In genomic region chr2:15559800-15560403, GRCh38 we compare ENCODE assay signal across 1 cellular context.
TF ChIP-seq lines count a peak whose summit lies in the region.

No MANE protein-coding gene starts in this region.

TF ChIP-seq in endothelial cell of umbilical vein, 7 proteins besides CTCF, POLR2A, EP300 and RAD21:
- TF ChIP-seq POLR2AphosphoS5 (IDR thresholded peaks at IDR 0.05; ENCODE audit: insufficient read depth, low read depth, low read length) (no peak), FOS (IDR thresholded peaks at IDR 0.05; ENCODE audit: borderline replicate concordance, insufficient read depth, low read length) (no peak), GATA2 (IDR thresholded peaks at IDR 0.05; ENCODE audit: insufficient read depth, insufficient read length, low read depth, low read length) (no peak), JUN (IDR thresholded peaks at IDR 0.05; ENCODE audit: borderline replicate concordance, insufficient read depth, insufficient read length, low read depth) (no peak), EZH2 (IDR thresholded peaks at IDR 0.05; ENCODE audit: borderline replicate concordance, low read depth, low read length, severe bottlenecking) (no peak), MYC (IDR thresholded peaks at IDR 0.05; ENCODE audit: low read depth, low read length) (no peak), MAX (IDR thresholded peaks at IDR 0.05; ENCODE audit: insufficient read depth, insufficient read length) (no peak)
